ENCODE assay signal across 8 cellular contexts in the genomic region with DNA sequence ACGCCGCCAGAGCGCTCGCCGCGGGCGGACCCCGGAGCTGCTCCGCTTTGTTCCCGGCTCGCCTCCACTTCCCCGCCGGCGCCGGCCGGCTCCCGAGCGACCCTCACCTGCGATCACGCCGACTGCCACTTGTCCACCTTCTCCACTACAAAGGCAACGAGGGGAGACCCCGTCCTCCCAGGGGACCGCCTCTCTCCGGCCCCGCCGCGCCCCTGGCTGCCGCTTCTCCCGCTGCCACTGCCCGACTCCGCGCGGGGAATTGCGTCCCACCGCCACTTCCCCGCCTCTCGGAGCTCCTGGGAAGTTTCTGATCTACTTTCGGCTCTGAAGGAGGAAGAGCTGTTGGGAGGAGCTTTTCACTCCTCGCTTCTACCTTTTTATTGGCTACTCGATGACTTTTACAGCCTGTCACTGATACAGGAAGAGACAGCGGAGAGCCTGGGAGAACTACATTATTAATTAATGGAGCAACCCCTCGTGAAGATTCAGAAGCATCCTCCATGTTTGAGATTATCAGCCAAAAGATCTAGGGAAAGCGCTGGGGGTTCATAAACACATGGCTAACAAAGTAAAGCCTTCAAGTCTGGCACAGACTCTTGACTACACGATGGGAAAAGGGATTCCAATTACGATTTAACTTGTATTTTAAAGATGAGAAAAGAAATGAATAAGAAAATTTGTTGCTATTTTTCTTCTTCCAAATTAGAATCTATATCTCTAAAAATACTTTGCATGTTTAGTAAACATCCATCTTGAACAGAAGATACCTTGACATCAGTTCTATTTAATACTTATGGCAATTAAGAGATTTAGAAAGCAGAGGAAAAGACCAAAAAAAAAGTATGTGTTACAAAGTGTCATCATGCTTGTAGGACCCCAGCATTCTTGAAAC. TPM values are rescaled to one million over a fixed set of nuclear protein-coding genes. Genes with fewer than 3 reads are reported as not detected.
DNase-seq lines count a peak whose midpoint lies in the region; ATAC-seq and TF ChIP-seq lines count a peak whose summit lies in the region.

A gene with protein sequence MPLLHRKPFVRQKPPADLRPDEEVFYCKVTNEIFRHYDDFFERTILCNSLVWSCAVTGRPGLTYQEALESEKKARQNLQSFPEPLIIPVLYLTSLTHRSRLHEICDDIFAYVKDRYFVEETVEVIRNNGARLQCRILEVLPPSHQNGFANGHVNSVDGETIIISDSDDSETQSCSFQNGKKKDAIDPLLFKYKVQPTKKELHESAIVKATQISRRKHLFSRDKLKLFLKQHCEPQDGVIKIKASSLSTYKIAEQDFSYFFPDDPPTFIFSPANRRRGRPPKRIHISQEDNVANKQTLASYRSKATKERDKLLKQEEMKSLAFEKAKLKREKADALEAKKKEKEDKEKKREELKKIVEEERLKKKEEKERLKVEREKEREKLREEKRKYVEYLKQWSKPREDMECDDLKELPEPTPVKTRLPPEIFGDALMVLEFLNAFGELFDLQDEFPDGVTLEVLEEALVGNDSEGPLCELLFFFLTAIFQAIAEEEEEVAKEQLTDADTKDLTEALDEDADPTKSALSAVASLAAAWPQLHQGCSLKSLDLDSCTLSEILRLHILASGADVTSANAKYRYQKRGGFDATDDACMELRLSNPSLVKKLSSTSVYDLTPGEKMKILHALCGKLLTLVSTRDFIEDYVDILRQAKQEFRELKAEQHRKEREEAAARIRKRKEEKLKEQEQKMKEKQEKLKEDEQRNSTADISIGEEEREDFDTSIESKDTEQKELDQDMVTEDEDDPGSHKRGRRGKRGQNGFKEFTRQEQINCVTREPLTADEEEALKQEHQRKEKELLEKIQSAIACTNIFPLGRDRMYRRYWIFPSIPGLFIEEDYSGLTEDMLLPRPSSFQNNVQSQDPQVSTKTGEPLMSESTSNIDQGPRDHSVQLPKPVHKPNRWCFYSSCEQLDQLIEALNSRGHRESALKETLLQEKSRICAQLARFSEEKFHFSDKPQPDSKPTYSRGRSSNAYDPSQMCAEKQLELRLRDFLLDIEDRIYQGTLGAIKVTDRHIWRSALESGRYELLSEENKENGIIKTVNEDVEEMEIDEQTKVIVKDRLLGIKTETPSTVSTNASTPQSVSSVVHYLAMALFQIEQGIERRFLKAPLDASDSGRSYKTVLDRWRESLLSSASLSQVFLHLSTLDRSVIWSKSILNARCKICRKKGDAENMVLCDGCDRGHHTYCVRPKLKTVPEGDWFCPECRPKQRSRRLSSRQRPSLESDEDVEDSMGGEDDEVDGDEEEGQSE (N-terminal part only) (minus strand): TSS at position 330 of the 892 bp plus-strand sequence. CDS start 756 bp downstream, outside the sequence.

- H3K9me3 ChIP-seq in SU-DHL-6 (ENCODE audit: insufficient read depth, low read length) (no peaks in the 10 kb centered on the region), uterus (no peaks in the 10 kb centered on the region)

- H3K27me3 ChIP-seq in SU-DHL-6 (ENCODE audit: low read length) (no peaks in the 10 kb centered on the region), uterus (no peaks in the 10 kb centered on the region)

- H3K79me2 ChIP-seq in SU-DHL-6 (ENCODE audit: insufficient read depth, low read length): peaks cover 54% of the 10 kb centered on the region

- H3F3A ChIP-seq in SU-DHL-6 (ENCODE audit: insufficient read depth): peaks cover 15% of the 10 kb centered on the region

- peak; percentile 32 for ATAC-seq in HG02678 (IDR thresholded peaks at IDR 0.05; ENCODE audit: unreplicated experiment)
- ATAC-seq in left cardiac atrium: peak; percentile 59 to 75

- H2AFZ ChIP-seq in SU-DHL-6 (ENCODE audit: low read depth, low read length, severe bottlenecking): peak within 1 kb of the TSS; percentile 88

- peaks cover 7% of the 10 kb centered on the region; the same call in 1 of the 2 replicates for H3K36me3 ChIP-seq in SU-DHL-6 (ENCODE audit: low read length)
- no peaks in the 10 kb centered on the region for H3K36me3 ChIP-seq in uterus

- DNase-seq in NCI-H1417 (lab: John Stamatoyannopoulos, UW) (peak; percentile 85 to 94 (median 92)), amygdala (lab: John Stamatoyannopoulos, UW) (peak in 46 of 56 donors; percentile 3 to 68 (median 28)), left cardiac atrium (peak; percentile 76), posterior cingulate gyrus (peak in 9 of 10 donors; percentile 18 to 89 (median 45)), uterus (peak; percentile 67 to 68)

- peak; percentile 80 to 87 for TF ChIP-seq POLR2A in uterus (IDR thresholded peaks at IDR 0.05)

- intact Hi-C loops in left cardiac atrium (cut with DNase I) (loop anchor here in 1 of 2 donors (10.0 kb wide), 1 partner anchor 110 kb away; a partner anchor contains a TSS), posterior cingulate gyrus (cut with DNase I) (loop anchor here (10.0 kb wide), 1 partner anchor 250 kb away; a partner anchor contains a TSS), uterus (cut with DNase I; ENCODE audit: low total_unique reads) (loop anchor here (10.0 kb wide), 1 partner anchor 110 kb away; a partner anchor contains a TSS)

- H3K4me3 ChIP-seq in GM12875 (ENCODE audit: low read depth, low read length): peak within 1 kb of the TSS; percentile 52
- H3K4me3 ChIP-seq in SU-DHL-6 (ENCODE audit: insufficient read depth, low read length, poor library complexity, severe bottlenecking): peak within 1 kb of the TSS; percentile 80
- H3K4me3 ChIP-seq in uterus: peak within 1 kb of the TSS; percentile 83 to 92

- H4K20me1 ChIP-seq in SU-DHL-6 (ENCODE audit: low read depth, low read length): no peaks in the 10 kb centered on the region

- TF ChIP-seq CTCF in GM12875 (IDR thresholded peaks at IDR 0.05; ENCODE audit: borderline replicate concordance, insufficient read depth, low read depth, low read length) (no peak), SU-DHL-6 (IDR thresholded peaks at IDR 0.05; ENCODE audit: insufficient read depth, low read length, poor library complexity, severe bottlenecking) (no peak), uterus (IDR thresholded peaks at IDR 0.05) (peak in 2 of 4 experiments; percentile 5 to 28)

- peak within 1 kb of the TSS; percentile 95 for H3K27ac ChIP-seq in SU-DHL-6 (ENCODE audit: low read depth, low read length)
- H3K27ac ChIP-seq in uterus: peak within 1 kb of the TSS; percentile 97 to 100

- H3K9ac ChIP-seq in SU-DHL-6 (ENCODE audit: low read length): peak within 1 kb of the TSS; percentile 99

- H3K4me1 ChIP-seq in uterus: peaks cover 0 to 5% of the 10 kb centered on the region in 2 donors

- no peaks in the 10 kb centered on the region for H3K9me2 ChIP-seq in SU-DHL-6 (replicated peaks; ENCODE audit: insufficient read depth, low read length)

- peak within 1 kb of the TSS; percentile 85 for H3K4me2 ChIP-seq in SU-DHL-6 (ENCODE audit: low read depth, low read length, poor library complexity, severe bottlenecking)

RNA-seq across cellular contexts. Expression of the gene that starts here (rescaled TPM):
- total RNA-seq in left cardiac atrium: 10 to 100 TPM in 1 of 2 donors, 1 to 10 TPM in 1; 8.2 to 13.8 TPM
- total RNA-seq in uterus: 10 to 100 TPM; 11.8 to 42.0 (median 27.3) TPM

Comparison
In these comparisons a context has a peak if more than half of its experiments do, and no peak if none do; other contexts are left out.
1. Peak in every context shown above with its lines: DNase-seq, ATAC-seq, H3K4me3 ChIP-seq and H3K27ac ChIP-seq.
2. DNase-seq: peak in every context shown above with its lines; median percentile 92 in NCI-H1417; 76 in left cardiac atrium; 68 in uterus; 45 in posterior cingulate gyrus; 28 in amygdala.